Comparison of ENCODE assay signal across 11 cellular contexts in genomic region chr2:105129722-105130232, GRCh38.
DNase-seq lines count a peak whose midpoint lies in the region; ATAC-seq and TF ChIP-seq lines count a peak whose summit lies in the region.
"Had no signal": no experiment of that assay in that cellular context is flagged by ENCODE, and none has a peak within 500 bp of the region (broad histone marks: within the 10 kb centered on the region; RNA-seq: fewer than 3 reads in every experiment).

No MANE protein-coding gene starts in this region.

- TF ChIP-seq POLR2A in transverse colon (IDR thresholded peaks at IDR 0.05): no peak

- H3K27ac ChIP-seq in transverse colon: no peak overlapping the region

- H3K9me3 Mint-ChIP-seq in activated CD8-positive, alpha-beta memory T cell treated with anti-CD3 and anti-CD28 coated beads, Interleukin-2, amount 10 ng/mL, durations not matched to agents 7 days and 5 days (ENCODE audit: low read depth): no peaks in the 10 kb centered on the region
- H3K9me3 Mint-ChIP-seq: T-cell had no signal

- no peaks in the 10 kb centered on the region for H3K9me3 ChIP-seq in T-helper 17 cell (ENCODE audit: control insufficient read depth, low read length, poor library complexity, severe bottlenecking)
- no peaks in the 10 kb centered on the region for H3K9me3 ChIP-seq in transverse colon

- DNase-seq in T-helper 17 cell (no peak), transverse colon (no peak), NCI-H69 (lab: John Stamatoyannopoulos, UW) (no peak), activated T-cell treated with anti-CD3 and anti-CD28 coated beads for 4 hours (no peak)
- DNase-seq in activated CD8-positive, alpha-beta memory T cell treated with anti-CD3 and anti-CD28 coated beads, Interleukin-2, amount 10 ng/mL, durations not matched to agents 7 days and 5 days: no peak
- DNase-seq: CD4-positive, CD25-positive, alpha-beta regulatory T cell; NCI-H187 treated with DMSO at 0.1 percent for 48 hours had no signal

- 65 to 67% methylated on average over 2 to 5 of the region's 5 CpGs for WGBS in transverse colon (ENCODE audit: low coverage in 1 of 2), 2 donors

- no peak overlapping the region for H3K4me3 Mint-ChIP-seq in T-helper 17 cell
- no peak overlapping the region for H3K4me3 Mint-ChIP-seq in activated CD8-positive, alpha-beta memory T cell treated with anti-CD3 and anti-CD28 coated beads, Interleukin-2, amount 10 ng/mL, durations not matched to agents 7 days and 5 days
- H3K4me3 Mint-ChIP-seq: CD4-positive, CD25-positive, alpha-beta regulatory T cell; T-cell had no signal

- no peak for TF ChIP-seq EP300 in transverse colon (IDR thresholded peaks at IDR 0.05; ENCODE audit: low read depth)

- H3K27me3 Mint-ChIP-seq in T-helper 17 cell: peaks cover 38% of the 10 kb centered on the region
- H3K27me3 Mint-ChIP-seq in activated CD8-positive, alpha-beta memory T cell treated with anti-CD3 and anti-CD28 coated beads, Interleukin-2, amount 10 ng/mL, durations not matched to agents 7 days and 5 days: peaks cover 24% of the 10 kb centered on the region

- intact Hi-C loops in transverse colon (cut with DNase I; ENCODE audit: low total_unique reads): no loop called here

- no peaks in the 10 kb centered on the region for H3K4me1 ChIP-seq in transverse colon

- no peak for TF ChIP-seq CTCF in transverse colon (IDR thresholded peaks at IDR 0.05)

- H3K27ac Mint-ChIP-seq in T-helper 17 cell: no peak overlapping the region
- no peak overlapping the region for H3K27ac Mint-ChIP-seq in activated CD8-positive, alpha-beta memory T cell treated with anti-CD3 and anti-CD28 coated beads, Interleukin-2, amount 10 ng/mL, durations not matched to agents 7 days and 5 days
- H3K27ac Mint-ChIP-seq: CD4-positive, CD25-positive, alpha-beta regulatory T cell; T-cell had no signal

- in situ Hi-C loops in transverse colon (cut with MboI; ENCODE audit: low pct_ligation_motif_present in 1 of 4, low pct_unique_long_range_greater_than_20kb in 1 of 4, low sequenced_read_pairs in 3 of 4): no loop called here

- CTCF ChIA-PET in activated CD8-positive, alpha-beta memory T cell treated with anti-CD3 and anti-CD28 coated beads, Interleukin-2, amount 10 ng/mL, durations not matched to agents 7 days and 5 days (lab: Charles Lee): no interaction called here

- no peaks in the 10 kb centered on the region for H3K27me3 ChIP-seq in transverse colon

- no peaks in the 10 kb centered on the region for H3K36me3 Mint-ChIP-seq in T-helper 17 cell (ENCODE audit: low read depth)
- no peaks in the 10 kb centered on the region for H3K36me3 Mint-ChIP-seq in activated CD8-positive, alpha-beta memory T cell treated with anti-CD3 and anti-CD28 coated beads, Interleukin-2, amount 10 ng/mL, durations not matched to agents 7 days and 5 days
- H3K36me3 Mint-ChIP-seq: CD4-positive, CD25-positive, alpha-beta regulatory T cell; T-cell had no signal

- peak; percentile 98 for ATAC-seq in GM18508 (IDR thresholded peaks at IDR 0.05; ENCODE audit: insufficient read depth, unreplicated experiment)
- ATAC-seq in GM21529 (IDR thresholded peaks at IDR 0.05; ENCODE audit: unreplicated experiment): peak; percentile 91
- ATAC-seq in HG03280 (IDR thresholded peaks at IDR 0.05; ENCODE audit: unreplicated experiment): peak; percentile 89
- ATAC-seq in T-helper 17 cell: peak; percentile 44
- no peak for ATAC-seq in activated CD8-positive, alpha-beta memory T cell treated with anti-CD3 and anti-CD28 coated beads, Interleukin-2, amount 10 ng/mL, durations not matched to agents 7 days and 5 days
- ATAC-seq: T-cell had no signal

- H3K36me3 ChIP-seq in transverse colon: no peaks in the 10 kb centered on the region

- no peak overlapping the region for H3K4me3 ChIP-seq in transverse colon

- H3K4me1 Mint-ChIP-seq in T-helper 17 cell: no peaks in the 10 kb centered on the region
- peaks cover 5% of the 10 kb centered on the region for H3K4me1 Mint-ChIP-seq in activated CD8-positive, alpha-beta memory T cell treated with anti-CD3 and anti-CD28 coated beads, Interleukin-2, amount 10 ng/mL, durations not matched to agents 7 days and 5 days
- H3K4me1 Mint-ChIP-seq: CD4-positive, CD25-positive, alpha-beta regulatory T cell; T-cell had no signal
